In genomic region chr3:127585813-127586165, GRCh38 we compare ENCODE assay signal across 26 cellular contexts.
"Had no signal": no experiment of that assay in that cellular context is flagged by ENCODE, and none has a peak within 500 bp of the region (broad histone marks: within the 10 kb centered on the region; RNA-seq: fewer than 3 reads in every experiment).

No MANE protein-coding gene starts in this region.

- ATAC-seq: esophagus mucosa; left ventricle myocardium superior; naive thymus-derived CD8-positive, alpha-beta T cell; right lobe of liver had no signal

- H3K4me3 ChIP-seq: colonic mucosa, lower lobe of right lung, right lobe of liver, stomach, thyroid gland had no signal

- H3K9ac ChIP-seq: parathyroid adenoma had no signal

- H3K4me1 ChIP-seq: colonic mucosa had no signal

- H3K36me3 ChIP-seq: colonic mucosa, right lobe of liver, thyroid gland had no signal

- H3K9me3 ChIP-seq: colonic mucosa, lower lobe of right lung, neutrophil, right lobe of liver, stomach, thyroid gland had no signal

- FAIRE-seq: keratinocyte, small intestine had no signal

- H3K36me3 Mint-ChIP-seq: type B pancreatic cell had no signal

- H3K4me3 Mint-ChIP-seq: dendritic cell treated with granulocyte-macrophage colony-stimulating factor and Interleukin-4, amounts not matched to agents 40 ng/mL and 50 ng/mL, for 4 days; endodermal cell; immature natural killer cell; naive thymus-derived CD8-positive, alpha-beta T cell had no signal

- H3K27ac ChIP-seq: colonic mucosa, epithelial cell of prostate, lower lobe of right lung, neutrophil, parathyroid adenoma, right lobe of liver, stomach, thyroid gland had no signal

- H3K27me3 ChIP-seq: colonic mucosa, neutrophil, right lobe of liver, stomach, thyroid gland had no signal

- H2AFZ ChIP-seq: parathyroid adenoma had no signal

- H3K9me3 Mint-ChIP-seq: dendritic cell treated with granulocyte-macrophage colony-stimulating factor and Interleukin-4, amounts not matched to agents 40 ng/mL and 50 ng/mL, for 4 days; endodermal cell; immature natural killer cell; naive thymus-derived CD8-positive, alpha-beta T cell; nephron progenitor cell; type B pancreatic cell had no signal

- DNase-seq: colonic mucosa; effector CD8-positive, alpha-beta T cell; endodermal cell; foreskin melanocyte; hypothalamus; immature natural killer cell; left ventricle myocardium superior; lower lobe of right lung; naive thymus-derived CD8-positive, alpha-beta T cell; nephron progenitor cell; right lobe of liver; small intestine; stimulated activated CD4-positive, alpha-beta T cell treated with anti-CD3 and anti-CD28 coated beads, Interleukin-15, amount 100 ng/mL, for 24 hours; stimulated activated CD4-positive, alpha-beta T cell treated with anti-CD3 and anti-CD28 coated beads, Interleukin-4, amount 100 ng/mL, for 1 hour; stimulated activated CD8-positive, alpha-beta memory T cell treated with anti-CD3 and anti-CD28 coated beads, Interleukin-4, amount 100 ng/mL, for 48 hours; stimulated activated naive CD4-positive, alpha-beta T cell treated with Interleukin-2 at 50 U/mL for 16 hours; stomach had no signal

- H3K27ac Mint-ChIP-seq: dendritic cell treated with granulocyte-macrophage colony-stimulating factor and Interleukin-4, amounts not matched to agents 40 ng/mL and 50 ng/mL, for 4 days; endodermal cell; nephron progenitor cell; progenitor cell of endocrine pancreas had no signal

- H3K27me3 Mint-ChIP-seq: dendritic cell treated with granulocyte-macrophage colony-stimulating factor and Interleukin-4, amounts not matched to agents 40 ng/mL and 50 ng/mL, for 4 days; naive thymus-derived CD8-positive, alpha-beta T cell; progenitor cell of endocrine pancreas had no signal
